Comparison of ENCODE assay signal across 21 cellular contexts in genomic region chr7:82700739-82701138, GRCh38.
DNase-seq lines count a peak whose midpoint lies in the region; ATAC-seq, FAIRE-seq and TF ChIP-seq lines count a peak whose summit lies in the region.
"Had no signal": no experiment of that assay in that cellular context is flagged by ENCODE, and none has a peak within 500 bp of the region (broad histone marks: within the 10 kb centered on the region; RNA-seq: fewer than 3 reads in every experiment).

No MANE protein-coding gene starts in this region.

- H3K9ac ChIP-seq in MM.1S (ENCODE audit: low read length): no peak overlapping the region
- H3K9ac ChIP-seq in OCI-LY3 (ENCODE audit: low read length): no peak overlapping the region
- H3K9ac ChIP-seq: BLaER1 treated with 17β-estradiol and CSF1 and Interleukin-3, amounts not matched to agents 10 nM and 100 nM had no signal

- H3F3A ChIP-seq in MM.1S (ENCODE audit: insufficient read depth, low read length): no peaks in the 10 kb centered on the region

- H3K27me3 ChIP-seq in MM.1S (replicated peaks; ENCODE audit: insufficient read depth, low read length): no peaks in the 10 kb centered on the region
- H3K27me3 ChIP-seq in OCI-LY3 (ENCODE audit: low read depth, low read length): no peaks in the 10 kb centered on the region
- H3K27me3 ChIP-seq in small intestine (ENCODE audit: control insufficient read depth in 2 of 2, insufficient read depth in 2 of 2, low read length in 2 of 2): no peaks in the 10 kb centered on the region
- H3K27me3 ChIP-seq: BLaER1 treated with 17β-estradiol and CSF1 and Interleukin-3, amounts not matched to agents 10 nM and 100 nM; gastrocnemius medialis; thyroid gland had no signal

- intact Hi-C loops in mucosa of descending colon (cut with DNase I, micrococcal nuclease): no loop called here

- H3K9me3 ChIP-seq in MM.1S (replicated peaks; ENCODE audit: insufficient read depth, low read length): no peaks in the 10 kb centered on the region
- H3K9me3 ChIP-seq in OCI-LY3 (ENCODE audit: insufficient read depth, low read length): no peaks in the 10 kb centered on the region
- no peaks in the 10 kb centered on the region for H3K9me3 ChIP-seq in mucosa of descending colon
- H3K9me3 ChIP-seq in small intestine (ENCODE audit: control insufficient read depth, low read depth): no peaks in the 10 kb centered on the region
- H3K9me3 ChIP-seq: BLaER1 treated with 17β-estradiol and CSF1 and Interleukin-3, amounts not matched to agents 10 nM and 100 nM; gastrocnemius medialis; thyroid gland had no signal

- no peak overlapping the region for H3K27ac ChIP-seq in MM.1S (ENCODE audit: low read length)
- no peak overlapping the region for H3K27ac ChIP-seq in OCI-LY3 (ENCODE audit: low read length)
- H3K27ac ChIP-seq in small intestine (ENCODE audit: low read depth in 1 of 2, low read length in 1 of 2): no peak overlapping the region
- H3K27ac ChIP-seq: BLaER1 treated with 17β-estradiol and CSF1 and Interleukin-3, amounts not matched to agents 10 nM and 100 nM; coronary artery; gastrocnemius medialis; thyroid gland had no signal

- 23 to 55% (median 28%) methylated on average over 2 of the region's 2 CpGs for WGBS in small intestine, 3 donors

- no peaks in the 10 kb centered on the region for H3K9me2 ChIP-seq in MM.1S (replicated peaks; ENCODE audit: insufficient read depth, low read length)

- no peaks in the 10 kb centered on the region for H3K36me3 ChIP-seq in MM.1S (replicated peaks; ENCODE audit: insufficient read depth, low read length)
- H3K36me3 ChIP-seq in OCI-LY3 (replicated peaks; ENCODE audit: low read depth, low read length): no peaks in the 10 kb centered on the region
- no peaks in the 10 kb centered on the region for H3K36me3 ChIP-seq in mucosa of descending colon (ENCODE audit: low read depth)
- H3K36me3 ChIP-seq in small intestine (ENCODE audit: control insufficient read depth in 2 of 2, insufficient read depth in 2 of 2, low read length in 2 of 2): no peaks in the 10 kb centered on the region
- H3K36me3 ChIP-seq: BLaER1 treated with 17β-estradiol and CSF1 and Interleukin-3, amounts not matched to agents 10 nM and 100 nM; gastrocnemius medialis; thyroid gland had no signal

- H3K79me2 ChIP-seq in MM.1S (ENCODE audit: low read length) (no peaks in the 10 kb centered on the region), OCI-LY3 (ENCODE audit: low read length) (no peaks in the 10 kb centered on the region)

- no peak for FAIRE-seq in small intestine (lab: Jason Lieb, UNC)
- FAIRE-seq: astrocyte had no signal

- ATAC-seq in mucosa of descending colon: peak; percentile 82
- ATAC-seq: gastrocnemius medialis; stimulated activated effector memory CD8-positive, alpha-beta T cell treated with anti-CD3 and anti-CD28 coated beads, Interleukin-12 subunit alpha, Interleukin-12 subunit beta, amount 100 ng/mL, for 72 hours had no signal

- DNase-seq in DMS79 treated with DMSO at 0.1 percent for 48 hours (lab: John Stamatoyannopoulos, UW) (peak; percentile 31), DMS79 (lab: John Stamatoyannopoulos, UW) (no peak), MM.1S (peak; percentile 16), mucosa of descending colon (peak in 1 of 3 donors; percentile 19), small intestine (no peak)
- no peak for DNase-seq in activated naive CD4-positive, alpha-beta T cell treated with anti-CD3 and anti-CD28 coated beads, Interleukin-2, amount 50 U/mL, for 16 hours
- no peak for DNase-seq in activated CD8-positive, alpha-beta memory T cell treated with anti-CD3 and anti-CD28 coated beads for 24 hours
- DNase-seq: 8988T; activated CD4-positive, alpha-beta T cell treated with anti-CD3 and anti-CD28 coated beads for 1 hour; activated CD8-positive, alpha-beta memory T cell treated with anti-CD3 and anti-CD28 coated beads, Interleukin-2, amount 50 U/mL, for 48 hours; activated naive CD4-positive, alpha-beta T cell treated with Interleukin-2 at 50 U/mL for 16 hours; gastrocnemius medialis; naive B cell; SIG-M5; T-helper 9 cell; thyroid gland had no signal

- TF ChIP-seq CTCF in MM.1S (IDR thresholded peaks at IDR 0.05; ENCODE audit: low read length) (no peak), OCI-LY3 (IDR thresholded peaks at IDR 0.05; ENCODE audit: low read depth, low read length) (no peak), mucosa of descending colon (IDR thresholded peaks at IDR 0.05) (no peak)

- H2AFZ ChIP-seq in MM.1S (ENCODE audit: low read length) (no peak overlapping the region), OCI-LY3 (ENCODE audit: low read depth, low read length) (peak overlapping the region; percentile 56; the same call in 1 of the 2 replicates)

- no peak overlapping the region for H3K4me3 ChIP-seq in MM.1S (ENCODE audit: low read length)
- H3K4me3 ChIP-seq in OCI-LY3 (ENCODE audit: low read length): no peak overlapping the region
- no peak overlapping the region for H3K4me3 ChIP-seq in mucosa of descending colon
- H3K4me3 ChIP-seq in small intestine (ENCODE audit: low read depth in 1 of 2, low read length in 2 of 2): no peak overlapping the region
- H3K4me3 ChIP-seq: BLaER1 treated with 17β-estradiol and CSF1 and Interleukin-3, amounts not matched to agents 10 nM and 100 nM; coronary artery; gastrocnemius medialis; thyroid gland had no signal

- peaks cover 8% of the 10 kb centered on the region; the same call in 1 of the 2 replicates for H3K4me1 ChIP-seq in MM.1S (ENCODE audit: low read length)
- peaks cover 12% of the 10 kb centered on the region for H3K4me1 ChIP-seq in OCI-LY3 (ENCODE audit: low read length)
- H3K4me1 ChIP-seq in mucosa of descending colon (ENCODE audit: low read depth): peaks cover 5% of the 10 kb centered on the region
- peaks cover 6 to 8% of the 10 kb centered on the region in 2 donors for H3K4me1 ChIP-seq in small intestine (ENCODE audit: control insufficient read depth in 2 of 2, insufficient read depth in 1 of 2, low read depth in 1 of 2, low read length in 1 of 2)
- H3K4me1 ChIP-seq: BLaER1 treated with 17β-estradiol and CSF1 and Interleukin-3, amounts not matched to agents 10 nM and 100 nM; gastrocnemius medialis; thyroid gland had no signal

- H3K4me2 ChIP-seq in MM.1S (ENCODE audit: low read depth, low read length) (no peak overlapping the region), OCI-LY3 (ENCODE audit: low read length) (no peak overlapping the region)
- H3K4me2 ChIP-seq: BLaER1 treated with 17β-estradiol and CSF1 and Interleukin-3, amounts not matched to agents 10 nM and 100 nM had no signal

- H4K20me1 ChIP-seq in MM.1S (ENCODE audit: insufficient read depth, low read length): no peaks in the 10 kb centered on the region
- no peaks in the 10 kb centered on the region for H4K20me1 ChIP-seq in OCI-LY3 (ENCODE audit: insufficient read depth, low read length)
- H4K20me1 ChIP-seq: BLaER1 treated with 17β-estradiol and CSF1 and Interleukin-3, amounts not matched to agents 10 nM and 100 nM had no signal

Comparison
In these comparisons a context has a peak if more than half of its experiments do, and no peak if none do; other contexts are left out.
1. DNase-seq: peak in DMS79 treated with DMSO at 0.1 percent for 48 hours (single experiment) and MM.1S (single experiment); none in DMS79 (single experiment), small intestine (single experiment), activated naive CD4-positive, alpha-beta T cell treated with anti-CD3 and anti-CD28 coated beads, Interleukin-2, amount 50 U/mL, for 16 hours (single experiment) and activated CD8-positive, alpha-beta memory T cell treated with anti-CD3 and anti-CD28 coated beads for 24 hours (single experiment).